In genomic region chr6:63507096-63507495, GRCh38 we compare ENCODE assay signal across 22 cellular contexts.
"Had no signal": no experiment of that assay in that cellular context is flagged by ENCODE, and none has a peak within 500 bp of the region (broad histone marks: within the 10 kb centered on the region; RNA-seq: fewer than 3 reads in every experiment).

No MANE protein-coding gene starts in this region.

- H3K4me1 ChIP-seq: tibial nerve had no signal

- H3K27me3 ChIP-seq: brain microvascular endothelial cell, tibial nerve, vagina had no signal

- H3K36me3 ChIP-seq: brain microvascular endothelial cell, tibial nerve, vagina had no signal

- ATAC-seq: activated CD8-positive, alpha-beta T cell treated with anti-CD3 and anti-CD28 coated beads for 36 hours; activated T-cell treated with anti-CD3 and anti-CD28 coated beads, Interleukin-2, amount 50 U/mL, for 72 hours; stimulated activated naive B cell treated with anti-CD40 and anti-IgM and Interleukin-4, amounts not matched to agents 10 μg/mL and 1 μg/mL and 100 μg/mL, for 72 hours had no signal

- H3K27me3 Mint-ChIP-seq: activated B cell treated with CpG ODN at 0.5 μM for 24 hours; central memory CD8-positive, alpha-beta T cell had no signal

- DNase-seq: activated B cell treated with CpG ODN at 0.5 μM for 24 hours; activated CD4-positive, alpha-beta T cell treated with anti-CD3 and anti-CD28 coated beads for 48 hours; activated CD8-positive, alpha-beta memory T cell treated with anti-CD3 and anti-CD28 coated beads, Interleukin-2, amount 50 U/mL, for 4 hours; activated CD8-positive, alpha-beta T cell treated with anti-CD3 and anti-CD28 coated beads for 36 hours; activated gamma-delta T cell treated with Interleukin-2 at 50 U/mL for 16 hours; activated T-cell treated with anti-CD3 and anti-CD28 coated beads, Interleukin-2, amount 50 U/mL, for 72 hours; brain microvascular endothelial cell; cortex of kidney; effector CD4-positive, alpha-beta T cell; foreskin melanocyte; nucleus accumbens; posterior cingulate gyrus; retina; stimulated activated CD4-positive, alpha-beta T cell treated with anti-CD3 and anti-CD28 coated beads, Interleukin-2, amount 100 ng/mL, for 48 hours; stimulated activated naive B cell treated with anti-CD40 and anti-IgM and Interleukin-4, amounts not matched to agents 10 μg/mL and 1 μg/mL and 100 μg/mL, for 72 hours; substantia nigra had no signal

- H3K36me3 Mint-ChIP-seq: activated naive CD8-positive, alpha-beta T cell; stimulated activated naive B cell treated with anti-CD40 and anti-IgM and Interleukin-4, amounts not matched to agents 10 μg/mL and 1 μg/mL and 100 μg/mL, for 72 hours had no signal

- H3K9me3 ChIP-seq: tibial nerve, vagina had no signal

- H3K4me1 Mint-ChIP-seq: central memory CD8-positive, alpha-beta T cell had no signal

- H3K27ac ChIP-seq: brain microvascular endothelial cell, tibial nerve, vagina had no signal

- H3K4me3 Mint-ChIP-seq: activated B cell treated with CpG ODN at 0.5 μM for 24 hours; activated CD8-positive, alpha-beta T cell treated with anti-CD3 and anti-CD28 coated beads for 36 hours; activated naive CD8-positive, alpha-beta T cell; activated T-cell treated with anti-CD3 and anti-CD28 coated beads, Interleukin-2, amount 50 U/mL, for 72 hours; central memory CD8-positive, alpha-beta T cell; nephron; stimulated activated naive B cell treated with anti-CD40 and anti-IgM and Interleukin-4, amounts not matched to agents 10 μg/mL and 1 μg/mL and 100 μg/mL, for 72 hours had no signal

- H3K9me3 Mint-ChIP-seq: activated B cell treated with CpG ODN at 0.5 μM for 24 hours; activated CD8-positive, alpha-beta T cell treated with anti-CD3 and anti-CD28 coated beads for 36 hours; activated T-cell treated with anti-CD3 and anti-CD28 coated beads, Interleukin-2, amount 50 U/mL, for 72 hours; central memory CD8-positive, alpha-beta T cell; nephron; stimulated activated naive B cell treated with anti-CD40 and anti-IgM and Interleukin-4, amounts not matched to agents 10 μg/mL and 1 μg/mL and 100 μg/mL, for 72 hours had no signal

- H3K4me3 ChIP-seq: tibial nerve, vagina had no signal

- H3K27ac Mint-ChIP-seq: activated B cell treated with CpG ODN at 0.5 μM for 24 hours; activated CD8-positive, alpha-beta T cell treated with anti-CD3 and anti-CD28 coated beads for 36 hours; activated naive CD8-positive, alpha-beta T cell; activated T-cell treated with anti-CD3 and anti-CD28 coated beads, Interleukin-2, amount 50 U/mL, for 72 hours; nephron; stimulated activated naive B cell treated with anti-CD40 and anti-IgM and Interleukin-4, amounts not matched to agents 10 μg/mL and 1 μg/mL and 100 μg/mL, for 72 hours had no signal

- FAIRE-seq: TTC549 had no signal
